12 cellular contexts compared by ENCODE assay signal in genomic region chr7:41189866-41190265, GRCh38.
DNase-seq lines count a peak whose midpoint lies in the region; ATAC-seq lines count a peak whose summit lies in the region.
"Had no signal": no experiment of that assay in that cellular context is flagged by ENCODE, and none has a peak within 500 bp of the region (broad histone marks: within the 10 kb centered on the region; RNA-seq: fewer than 3 reads in every experiment).

No MANE protein-coding gene starts in this region.

- H3K9me3 ChIP-seq in SJSA1 (replicated peaks) = no peaks in the 10 kb centered on the region
- H3K9me3 ChIP-seq: right lobe of liver had no signal

- H3K27ac ChIP-seq in SJSA1 = peak overlapping the region; percentile 99
- H3K27ac ChIP-seq: right lobe of liver had no signal

- H3K27me3 ChIP-seq in SJSA1 (replicated peaks) = no peaks in the 10 kb centered on the region
- H3K27me3 ChIP-seq: right lobe of liver had no signal

- no peaks in the 10 kb centered on the region for H3K36me3 ChIP-seq in SJSA1
- H3K36me3 ChIP-seq: right lobe of liver had no signal

- no peak for ATAC-seq in left ventricle myocardium superior
- ATAC-seq in HG02852 (IDR thresholded peaks at IDR 0.05; ENCODE audit: unreplicated experiment) = no peak

- intact Hi-C loops in left ventricle myocardium superior (cut with micrococcal nuclease) = no loop called here

- no peak overlapping the region for H3K4me3 ChIP-seq in SJSA1
- H3K4me3 ChIP-seq: right lobe of liver had no signal

- peaks cover 43% of the 10 kb centered on the region for H3K4me1 ChIP-seq in SJSA1 (replicated peaks)
- H3K4me1 ChIP-seq: right lobe of liver had no signal

- DNase-seq in H4 (ENCODE audit: low spot score) = peak; percentile 93
- DNase-seq in SJSA1 (ENCODE audit: low read depth in 1 of 2, low spot score in 2 of 2) = peak; percentile 81 to 88
- DNase-seq in fibroblast of peridontal ligament (ENCODE audit: extremely low read depth) = peak; percentile 66
- DNase-seq in smooth muscle cell of the brain vasculature (ENCODE audit: low read depth, low spot score) = peak; percentile 43
- DNase-seq in stimulated activated CD4-positive, alpha-beta T cell treated with anti-CD3 and anti-CD28 coated beads, Interleukin-4, amount 100 ng/mL, for 24 hours = no peak
- DNase-seq in left ventricle myocardium superior = no peak
- no peak for DNase-seq in stimulated activated naive CD4-positive, alpha-beta T cell treated with Interleukin-2 at 50 U/mL for 16 hours (lab: John Stamatoyannopoulos, UW)
- DNase-seq: activated CD8-positive, alpha-beta memory T cell treated with anti-CD3 and anti-CD28 coated beads for 24 hours; NCI-H1105; right lobe of liver; RPMI8226 had no signal

Comparison
In these comparisons a context has a peak if more than half of its experiments do, and no peak if none do; other contexts are left out.
1. DNase-seq: peak in H4 (single experiment), SJSA1 (2 of 2), fibroblast of peridontal ligament (single experiment) and smooth muscle cell of the brain vasculature (single experiment); none in stimulated activated CD4-positive, alpha-beta T cell treated with anti-CD3 and anti-CD28 coated beads, Interleukin-4, amount 100 ng/mL, for 24 hours (single experiment), left ventricle myocardium superior (single experiment) and stimulated activated naive CD4-positive, alpha-beta T cell treated with Interleukin-2 at 50 U/mL for 16 hours (single experiment).